ENCODE assay signal across 24 cellular contexts in genomic region chr1:224923726-224924125, GRCh38.
"Had no signal": no experiment of that assay in that cellular context is flagged by ENCODE, and none has a peak within 500 bp of the region (broad histone marks: within the 10 kb centered on the region; RNA-seq: fewer than 3 reads in every experiment).

No MANE protein-coding gene starts in this region.

- DNase-seq: hippocampal formation; left cardiac atrium; left lung; lower lobe of right lung; mammary epithelial cell; mesenchymal stem cell; naive B cell; natural killer cell; nephron progenitor cell; occipital lobe; right cardiac atrium; stimulated activated CD4-positive, alpha-beta T cell treated with anti-CD3 and anti-CD28 coated beads, Interleukin-12 subunit alpha, Interleukin-12 subunit beta, amount 100 ng/mL, for 4 hours; stimulated activated CD4-positive, alpha-beta T cell treated with anti-CD3 and anti-CD28 coated beads, Interleukin-15, amount 100 ng/mL, for 24 hours; stimulated activated CD4-positive, alpha-beta T cell treated with anti-CD3 and anti-CD28 coated beads, Interleukin-2, amount 100 ng/mL, for 24 hours; stimulated activated CD4-positive, alpha-beta T cell treated with anti-CD3 and anti-CD28 coated beads, Interleukin-4, amount 100 ng/mL, for 1 hour; stimulated activated naive B cell treated with anti-CD40 and anti-IgM and Interleukin-4, amounts not matched to agents 10 μg/mL and 1 μg/mL and 100 μg/mL, for 72 hours; stimulated activated naive CD8-positive, alpha-beta T cell treated with anti-CD3 and anti-CD28 coated beads, Interleukin-15, Interleukin-2, amounts not matched to agents 100 U/mL and 50 U/mL, for 24 hours; stomach; testis; thyroid gland; transverse colon; upper lobe of right lung had no signal

- H3K4me3 ChIP-seq: left lung, lower lobe of right lung, neural progenitor cell, skin epidermis, stomach, testis, thyroid gland, transverse colon, upper lobe of right lung had no signal
